ENCODE assay signal across 1 cellular context in the genomic region with DNA sequence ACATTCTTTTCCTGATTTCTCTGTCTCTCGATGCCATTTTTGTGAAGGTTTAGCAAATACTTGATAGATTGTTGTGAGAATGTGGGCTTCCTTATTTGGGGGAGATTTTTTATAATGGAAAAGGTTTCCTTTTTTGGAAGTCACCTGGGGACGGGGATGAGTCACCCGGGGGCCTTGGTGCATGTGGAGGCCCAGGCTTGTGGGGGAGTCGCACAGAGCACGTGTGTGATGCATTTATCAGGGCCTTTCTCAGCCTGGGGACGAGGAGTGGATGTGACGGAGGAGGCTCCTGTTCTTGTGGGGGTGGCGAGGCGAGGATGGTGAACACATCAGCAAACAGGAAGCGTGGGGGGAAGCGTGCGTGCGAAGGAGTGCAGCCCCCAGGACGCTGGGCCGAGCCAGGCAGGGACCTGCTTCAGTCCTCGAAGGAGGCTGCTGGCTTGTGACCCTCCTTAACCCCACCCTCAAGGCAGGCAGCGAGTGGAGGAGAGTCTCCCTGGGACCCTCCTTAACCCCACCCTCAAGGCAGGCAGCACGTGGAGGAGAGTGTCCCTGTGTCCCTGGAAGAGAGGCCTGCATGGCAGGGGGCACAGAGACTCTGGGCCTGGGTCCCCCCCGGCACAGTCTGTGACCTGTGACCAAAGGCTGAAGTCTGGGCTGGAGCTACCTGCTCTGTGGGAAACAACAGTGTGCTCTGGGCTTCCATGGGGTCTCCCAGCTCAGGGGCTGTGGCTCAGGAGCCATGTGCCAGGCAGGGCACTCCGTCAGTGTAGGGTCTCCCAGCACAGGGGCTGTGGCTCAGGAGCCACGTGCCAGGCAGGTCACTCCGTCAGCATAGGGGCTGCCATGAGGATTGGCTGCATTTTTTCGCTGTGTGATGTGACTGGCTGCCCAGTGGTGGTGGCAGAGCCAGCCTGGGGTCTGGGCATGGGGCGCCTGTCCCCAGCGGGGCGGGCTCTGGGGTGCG.
TF ChIP-seq lines count a peak whose summit lies in the region.

No MANE protein-coding gene starts in this region.

TF ChIP-seq in H1, 55 proteins besides CTCF, POLR2A, EP300 and RAD21:
- TF ChIP-seq SP1 (IDR thresholded peaks at IDR 0.05; ENCODE audit: low read depth, low read length) (no peak), JUND (IDR thresholded peaks at IDR 0.05; ENCODE audit: low read length) (peak; percentile 66; the same call in 1 of the 2 replicates), PHF8 (conservative IDR thresholded peaks at IDR 0.05; ENCODE audit: low read depth, low read length) (no peak), KDM4A (IDR thresholded peaks at IDR 0.05; ENCODE audit: low read depth, low read length, severe bottlenecking) (no peak), RFX5 (IDR thresholded peaks at IDR 0.05; ENCODE audit: borderline replicate concordance, low read depth, low read length) (no peak), SRF (IDR thresholded peaks at IDR 0.05; ENCODE audit: low read depth, low read length) (no peak), EZH2 (IDR thresholded peaks at IDR 0.05; ENCODE audit: low read depth, low read length, severe bottlenecking) (no peak), NRF1 (IDR thresholded peaks at IDR 0.05; ENCODE audit: low read depth, low read length) (no peak), CEBPB (IDR thresholded peaks at IDR 0.05; ENCODE audit: low read depth, low read length) (no peak), YY1 (IDR thresholded peaks at IDR 0.05; ENCODE audit: low read depth, low read length) (no peak), MAFK (IDR thresholded peaks at IDR 0.05; ENCODE audit: low read depth, low read length) (no peak)
- TF ChIP-seq, protein P1, sequence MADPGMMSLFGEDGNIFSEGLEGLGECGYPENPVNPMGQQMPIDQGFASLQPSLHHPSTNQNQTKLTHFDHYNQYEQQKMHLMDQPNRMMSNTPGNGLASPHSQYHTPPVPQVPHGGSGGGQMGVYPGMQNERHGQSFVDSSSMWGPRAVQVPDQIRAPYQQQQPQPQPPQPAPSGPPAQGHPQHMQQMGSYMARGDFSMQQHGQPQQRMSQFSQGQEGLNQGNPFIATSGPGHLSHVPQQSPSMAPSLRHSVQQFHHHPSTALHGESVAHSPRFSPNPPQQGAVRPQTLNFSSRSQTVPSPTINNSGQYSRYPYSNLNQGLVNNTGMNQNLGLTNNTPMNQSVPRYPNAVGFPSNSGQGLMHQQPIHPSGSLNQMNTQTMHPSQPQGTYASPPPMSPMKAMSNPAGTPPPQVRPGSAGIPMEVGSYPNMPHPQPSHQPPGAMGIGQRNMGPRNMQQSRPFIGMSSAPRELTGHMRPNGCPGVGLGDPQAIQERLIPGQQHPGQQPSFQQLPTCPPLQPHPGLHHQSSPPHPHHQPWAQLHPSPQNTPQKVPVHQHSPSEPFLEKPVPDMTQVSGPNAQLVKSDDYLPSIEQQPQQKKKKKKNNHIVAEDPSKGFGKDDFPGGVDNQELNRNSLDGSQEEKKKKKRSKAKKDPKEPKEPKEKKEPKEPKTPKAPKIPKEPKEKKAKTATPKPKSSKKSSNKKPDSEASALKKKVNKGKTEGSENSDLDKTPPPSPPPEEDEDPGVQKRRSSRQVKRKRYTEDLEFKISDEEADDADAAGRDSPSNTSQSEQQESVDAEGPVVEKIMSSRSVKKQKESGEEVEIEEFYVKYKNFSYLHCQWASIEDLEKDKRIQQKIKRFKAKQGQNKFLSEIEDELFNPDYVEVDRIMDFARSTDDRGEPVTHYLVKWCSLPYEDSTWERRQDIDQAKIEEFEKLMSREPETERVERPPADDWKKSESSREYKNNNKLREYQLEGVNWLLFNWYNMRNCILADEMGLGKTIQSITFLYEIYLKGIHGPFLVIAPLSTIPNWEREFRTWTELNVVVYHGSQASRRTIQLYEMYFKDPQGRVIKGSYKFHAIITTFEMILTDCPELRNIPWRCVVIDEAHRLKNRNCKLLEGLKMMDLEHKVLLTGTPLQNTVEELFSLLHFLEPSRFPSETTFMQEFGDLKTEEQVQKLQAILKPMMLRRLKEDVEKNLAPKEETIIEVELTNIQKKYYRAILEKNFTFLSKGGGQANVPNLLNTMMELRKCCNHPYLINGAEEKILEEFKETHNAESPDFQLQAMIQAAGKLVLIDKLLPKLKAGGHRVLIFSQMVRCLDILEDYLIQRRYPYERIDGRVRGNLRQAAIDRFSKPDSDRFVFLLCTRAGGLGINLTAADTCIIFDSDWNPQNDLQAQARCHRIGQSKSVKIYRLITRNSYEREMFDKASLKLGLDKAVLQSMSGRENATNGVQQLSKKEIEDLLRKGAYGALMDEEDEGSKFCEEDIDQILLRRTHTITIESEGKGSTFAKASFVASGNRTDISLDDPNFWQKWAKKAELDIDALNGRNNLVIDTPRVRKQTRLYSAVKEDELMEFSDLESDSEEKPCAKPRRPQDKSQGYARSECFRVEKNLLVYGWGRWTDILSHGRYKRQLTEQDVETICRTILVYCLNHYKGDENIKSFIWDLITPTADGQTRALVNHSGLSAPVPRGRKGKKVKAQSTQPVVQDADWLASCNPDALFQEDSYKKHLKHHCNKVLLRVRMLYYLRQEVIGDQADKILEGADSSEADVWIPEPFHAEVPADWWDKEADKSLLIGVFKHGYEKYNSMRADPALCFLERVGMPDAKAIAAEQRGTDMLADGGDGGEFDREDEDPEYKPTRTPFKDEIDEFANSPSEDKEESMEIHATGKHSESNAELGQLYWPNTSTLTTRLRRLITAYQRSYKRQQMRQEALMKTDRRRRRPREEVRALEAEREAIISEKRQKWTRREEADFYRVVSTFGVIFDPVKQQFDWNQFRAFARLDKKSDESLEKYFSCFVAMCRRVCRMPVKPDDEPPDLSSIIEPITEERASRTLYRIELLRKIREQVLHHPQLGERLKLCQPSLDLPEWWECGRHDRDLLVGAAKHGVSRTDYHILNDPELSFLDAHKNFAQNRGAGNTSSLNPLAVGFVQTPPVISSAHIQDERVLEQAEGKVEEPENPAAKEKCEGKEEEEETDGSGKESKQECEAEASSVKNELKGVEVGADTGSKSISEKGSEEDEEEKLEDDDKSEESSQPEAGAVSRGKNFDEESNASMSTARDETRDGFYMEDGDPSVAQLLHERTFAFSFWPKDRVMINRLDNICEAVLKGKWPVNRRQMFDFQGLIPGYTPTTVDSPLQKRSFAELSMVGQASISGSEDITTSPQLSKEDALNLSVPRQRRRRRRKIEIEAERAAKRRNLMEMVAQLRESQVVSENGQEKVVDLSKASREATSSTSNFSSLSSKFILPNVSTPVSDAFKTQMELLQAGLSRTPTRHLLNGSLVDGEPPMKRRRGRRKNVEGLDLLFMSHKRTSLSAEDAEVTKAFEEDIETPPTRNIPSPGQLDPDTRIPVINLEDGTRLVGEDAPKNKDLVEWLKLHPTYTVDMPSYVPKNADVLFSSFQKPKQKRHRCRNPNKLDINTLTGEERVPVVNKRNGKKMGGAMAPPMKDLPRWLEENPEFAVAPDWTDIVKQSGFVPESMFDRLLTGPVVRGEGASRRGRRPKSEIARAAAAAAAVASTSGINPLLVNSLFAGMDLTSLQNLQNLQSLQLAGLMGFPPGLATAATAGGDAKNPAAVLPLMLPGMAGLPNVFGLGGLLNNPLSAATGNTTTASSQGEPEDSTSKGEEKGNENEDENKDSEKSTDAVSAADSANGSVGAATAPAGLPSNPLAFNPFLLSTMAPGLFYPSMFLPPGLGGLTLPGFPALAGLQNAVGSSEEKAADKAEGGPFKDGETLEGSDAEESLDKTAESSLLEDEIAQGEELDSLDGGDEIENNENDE (IDR thresholded peaks at IDR 0.05; ENCODE audit: insufficient replicate concordance, low read length), result no peak
- TF ChIP-seq, protein P2, sequence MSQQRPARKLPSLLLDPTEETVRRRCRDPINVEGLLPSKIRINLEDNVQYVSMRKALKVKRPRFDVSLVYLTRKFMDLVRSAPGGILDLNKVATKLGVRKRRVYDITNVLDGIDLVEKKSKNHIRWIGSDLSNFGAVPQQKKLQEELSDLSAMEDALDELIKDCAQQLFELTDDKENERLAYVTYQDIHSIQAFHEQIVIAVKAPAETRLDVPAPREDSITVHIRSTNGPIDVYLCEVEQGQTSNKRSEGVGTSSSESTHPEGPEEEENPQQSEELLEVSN (IDR thresholded peaks at IDR 0.05), result peak; percentile 68
- TF ChIP-seq, protein P3, sequence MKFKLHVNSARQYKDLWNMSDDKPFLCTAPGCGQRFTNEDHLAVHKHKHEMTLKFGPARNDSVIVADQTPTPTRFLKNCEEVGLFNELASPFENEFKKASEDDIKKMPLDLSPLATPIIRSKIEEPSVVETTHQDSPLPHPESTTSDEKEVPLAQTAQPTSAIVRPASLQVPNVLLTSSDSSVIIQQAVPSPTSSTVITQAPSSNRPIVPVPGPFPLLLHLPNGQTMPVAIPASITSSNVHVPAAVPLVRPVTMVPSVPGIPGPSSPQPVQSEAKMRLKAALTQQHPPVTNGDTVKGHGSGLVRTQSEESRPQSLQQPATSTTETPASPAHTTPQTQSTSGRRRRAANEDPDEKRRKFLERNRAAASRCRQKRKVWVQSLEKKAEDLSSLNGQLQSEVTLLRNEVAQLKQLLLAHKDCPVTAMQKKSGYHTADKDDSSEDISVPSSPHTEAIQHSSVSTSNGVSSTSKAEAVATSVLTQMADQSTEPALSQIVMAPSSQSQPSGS (IDR thresholded peaks at IDR 0.05; ENCODE audit: low read length), result no peak
- TF ChIP-seq, protein P4, sequence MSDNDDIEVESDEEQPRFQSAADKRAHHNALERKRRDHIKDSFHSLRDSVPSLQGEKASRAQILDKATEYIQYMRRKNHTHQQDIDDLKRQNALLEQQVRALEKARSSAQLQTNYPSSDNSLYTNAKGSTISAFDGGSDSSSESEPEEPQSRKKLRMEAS (IDR thresholded peaks at IDR 0.05), result peak; percentile 74
